10 cellular contexts compared by ENCODE assay signal in genomic region chr12:4037747-4038312, GRCh38.
DNase-seq lines count a peak whose midpoint lies in the region; ATAC-seq, FAIRE-seq and TF ChIP-seq lines count a peak whose summit lies in the region.
"Had no signal": no experiment of that assay in that cellular context is flagged by ENCODE, and none has a peak within 500 bp of the region (broad histone marks: within the 10 kb centered on the region; RNA-seq: fewer than 3 reads in every experiment).

No MANE protein-coding gene starts in this region.

- no peaks in the 10 kb centered on the region for H3K36me3 Mint-ChIP-seq in activated T-cell treated with anti-CD3 and anti-CD28 coated beads, Interleukin-2, amount 50 U/mL, for 72 hours (ENCODE audit: insufficient read depth in 2 of 2)
- no peaks in the 10 kb centered on the region for H3K36me3 Mint-ChIP-seq in nephron (ENCODE audit: low read depth)
- H3K36me3 Mint-ChIP-seq in effector memory CD8-positive, alpha-beta T cell (ENCODE audit: insufficient read depth), result no peaks in the 10 kb centered on the region
- H3K36me3 Mint-ChIP-seq: activated naive CD8-positive, alpha-beta T cell treated with anti-CD3 and anti-CD28 coated beads, Interleukin-2, amount 10 ng/mL, durations not matched to agents 7 days and 5 days had no signal

- H3K27ac Mint-ChIP-seq in activated T-cell treated with anti-CD3 and anti-CD28 coated beads, Interleukin-2, amount 50 U/mL, for 72 hours, result no peak overlapping the region
- peak overlapping the region; percentile 0 to 21 (median 6) for H3K27ac Mint-ChIP-seq in nephron
- no peak overlapping the region for H3K27ac Mint-ChIP-seq in effector memory CD8-positive, alpha-beta T cell
- H3K27ac Mint-ChIP-seq: activated naive CD8-positive, alpha-beta T cell treated with anti-CD3 and anti-CD28 coated beads, Interleukin-2, amount 10 ng/mL, durations not matched to agents 7 days and 5 days had no signal

- peak; percentile 77 to 91 (median 80) for TF ChIP-seq CTCF in nephron (IDR thresholded peaks at IDR 0.05; ENCODE audit: unreplicated experiment in 3 of 3)

- no peaks in the 10 kb centered on the region for H3K27me3 Mint-ChIP-seq in activated T-cell treated with anti-CD3 and anti-CD28 coated beads, Interleukin-2, amount 50 U/mL, for 72 hours (ENCODE audit: low read depth)
- peaks cover 3% of the 10 kb centered on the region for H3K27me3 Mint-ChIP-seq in nephron (ENCODE audit: low read depth)
- H3K27me3 Mint-ChIP-seq in effector memory CD8-positive, alpha-beta T cell, result peaks cover 28 to 36% of the 10 kb centered on the region in 2 donors

- DNase-seq in activated T-cell treated with anti-CD3 and anti-CD28 coated beads for 4 hours, result peak; percentile 23
- DNase-seq in activated T-cell treated with anti-CD3 and anti-CD28 coated beads, Interleukin-2, amount 50 U/mL, for 72 hours, result no peak
- peak; percentile 21 for DNase-seq in NCI-H524 treated with DMSO at 0.1 percent for 48 hours (lab: John Stamatoyannopoulos, UW)
- DNase-seq in ecto neural progenitor cell (ENCODE audit: low spot score), result no peak
- no peak for DNase-seq in effector memory CD8-positive, alpha-beta T cell
- DNase-seq in activated T-cell treated with anti-CD3 and anti-CD28 coated beads, Interleukin-2, amount 50 U/mL, for 1 hour, result no peak
- DNase-seq: activated naive CD8-positive, alpha-beta T cell treated with anti-CD3 and anti-CD28 coated beads, Interleukin-2, amount 10 ng/mL, durations not matched to agents 7 days and 5 days had no signal

- H3K4me3 Mint-ChIP-seq in activated T-cell treated with anti-CD3 and anti-CD28 coated beads, Interleukin-2, amount 50 U/mL, for 72 hours, result no peak overlapping the region
- H3K4me3 Mint-ChIP-seq in nephron, result peak overlapping the region in 1 of 3 experiments; percentile 14
- no peak overlapping the region for H3K4me3 Mint-ChIP-seq in effector memory CD8-positive, alpha-beta T cell
- H3K4me3 Mint-ChIP-seq: activated naive CD8-positive, alpha-beta T cell treated with anti-CD3 and anti-CD28 coated beads, Interleukin-2, amount 10 ng/mL, durations not matched to agents 7 days and 5 days had no signal

- no peaks in the 10 kb centered on the region for H3K9me3 Mint-ChIP-seq in activated T-cell treated with anti-CD3 and anti-CD28 coated beads, Interleukin-2, amount 50 U/mL, for 72 hours
- H3K9me3 Mint-ChIP-seq in nephron, result no peaks in the 10 kb centered on the region
- H3K9me3 Mint-ChIP-seq in effector memory CD8-positive, alpha-beta T cell, result no peaks in the 10 kb centered on the region
- H3K9me3 Mint-ChIP-seq: activated naive CD8-positive, alpha-beta T cell treated with anti-CD3 and anti-CD28 coated beads, Interleukin-2, amount 10 ng/mL, durations not matched to agents 7 days and 5 days had no signal

- ATAC-seq in activated T-cell treated with anti-CD3 and anti-CD28 coated beads, Interleukin-2, amount 50 U/mL, for 72 hours (replicated peaks in 1 of 2), result no peak
- ATAC-seq in effector memory CD8-positive, alpha-beta T cell (replicated peaks), result no peak

- peak; percentile 72 for FAIRE-seq in endometrium (lab: Jason Lieb, UNC)
- FAIRE-seq: GM18507 had no signal

- H3K4me1 Mint-ChIP-seq in activated T-cell treated with anti-CD3 and anti-CD28 coated beads, Interleukin-2, amount 50 U/mL, for 72 hours (ENCODE audit: low read depth), result no peaks in the 10 kb centered on the region
- H3K4me1 Mint-ChIP-seq in nephron, result peaks cover 76% of the 10 kb centered on the region
- no peaks in the 10 kb centered on the region for H3K4me1 Mint-ChIP-seq in effector memory CD8-positive, alpha-beta T cell (ENCODE audit: low read depth in 2 of 2)

Comparison
In these comparisons a context has a peak if more than half of its experiments do, and no peak if none do; other contexts are left out.
1. DNase-seq: peak in activated T-cell treated with anti-CD3 and anti-CD28 coated beads for 4 hours (single experiment) and NCI-H524 treated with DMSO at 0.1 percent for 48 hours (single experiment); none in activated T-cell treated with anti-CD3 and anti-CD28 coated beads, Interleukin-2, amount 50 U/mL, for 72 hours (0 of 2), ecto neural progenitor cell (single experiment), effector memory CD8-positive, alpha-beta T cell (0 of 3) and activated T-cell treated with anti-CD3 and anti-CD28 coated beads, Interleukin-2, amount 50 U/mL, for 1 hour (single experiment).
2. H3K27ac Mint-ChIP-seq: peak in nephron (3 of 3); none in activated T-cell treated with anti-CD3 and anti-CD28 coated beads, Interleukin-2, amount 50 U/mL, for 72 hours (single experiment) and effector memory CD8-positive, alpha-beta T cell (0 of 2).